Comparison of ENCODE assay signal across 14 cellular contexts in the genomic region with DNA sequence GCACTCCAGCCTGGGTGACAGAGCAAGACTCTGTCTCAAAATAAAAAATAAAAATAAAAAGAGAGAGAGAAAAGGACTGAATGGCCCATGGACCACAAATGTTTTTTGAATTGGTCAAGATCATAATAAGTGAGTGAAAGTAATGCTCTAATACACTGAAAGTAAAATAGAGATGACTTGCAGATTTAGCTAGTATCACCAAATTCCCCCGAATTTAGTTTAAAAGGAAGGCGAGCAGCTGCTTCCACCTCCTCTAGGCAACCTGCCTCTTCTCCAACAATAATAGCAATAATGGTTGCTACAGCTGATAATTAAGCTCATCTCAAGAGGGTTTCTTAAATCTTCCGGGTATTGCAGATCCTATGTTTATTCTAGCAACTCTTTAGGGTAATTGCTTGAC. TPM values are rescaled to one million over a fixed set of nuclear protein-coding genes. Genes with fewer than 3 reads are reported as not detected.
DNase-seq lines count a peak whose midpoint lies in the region; ATAC-seq and TF ChIP-seq lines count a peak whose summit lies in the region.
"Had no signal": no experiment of that assay in that cellular context is flagged by ENCODE, and none has a peak within 500 bp of the region (broad histone marks: within the 10 kb centered on the region; RNA-seq: fewer than 3 reads in every experiment).

No MANE protein-coding gene starts in this region.

- no peak overlapping the region for H3K4me3 ChIP-seq in CD4-positive, alpha-beta memory T cell (ENCODE audit: low read length in 2 of 2)
- H3K4me3 ChIP-seq in gastrocnemius medialis: no peak overlapping the region
- H3K4me3 ChIP-seq: uterus had no signal

- H3K36me3 Mint-ChIP-seq in CD4-positive, alpha-beta memory T cell: peaks cover 0 to 10% of the 10 kb centered on the region in 2 donors
- H3K36me3 Mint-ChIP-seq in chondrocyte (ENCODE audit: low read depth): no peaks in the 10 kb centered on the region
- H3K36me3 Mint-ChIP-seq: activated naive CD4-positive, alpha-beta T cell treated with anti-CD3 and anti-CD28 coated beads, Interleukin-2, amount 50 U/mL, for 72 hours had no signal

- CTCF ChIA-PET in CD4-positive, alpha-beta memory T cell (lab: Charles Lee; ENCODE audit: partially characterized antibody): no interaction called here

- peak overlapping the region in 3 of 8 donors; percentile 17 to 69 (median 36) for H3K4me3 Mint-ChIP-seq in CD4-positive, alpha-beta memory T cell
- no peak overlapping the region for H3K4me3 Mint-ChIP-seq in chondrocyte (ENCODE audit: unreplicated experiment)

- intact Hi-C loops in CD4-positive, alpha-beta memory T cell (cut with micrococcal nuclease): no loop called here
- intact Hi-C loops in gastrocnemius medialis (cut with DNase I; ENCODE audit: low total_unique reads): no loop called here

- no peaks in the 10 kb centered on the region for H3K9me3 ChIP-seq in CD4-positive, alpha-beta memory T cell (ENCODE audit: control insufficient read depth in 1 of 2, low read length in 2 of 2)
- H3K9me3 ChIP-seq in gastrocnemius medialis: no peaks in the 10 kb centered on the region
- H3K9me3 ChIP-seq: SK-N-SH, uterus had no signal

- no peak overlapping the region for H3K27ac ChIP-seq in CD4-positive, alpha-beta memory T cell (ENCODE audit: low read depth, low read length)
- H3K27ac ChIP-seq in gastrocnemius medialis: peak overlapping the region; percentile 87 to 94 (median 91)
- H3K27ac ChIP-seq: uterus, WERI-Rb-1 had no signal

- no peak for TF ChIP-seq CTCF in chondrocyte (IDR thresholded peaks at IDR 0.05)
- no peak for TF ChIP-seq CTCF in gastrocnemius medialis (IDR thresholded peaks at IDR 0.05 in 4 of 5, conservative IDR thresholded peaks at IDR 0.05 in 1 of 5)
- TF ChIP-seq CTCF in omental fat pad (IDR thresholded peaks at IDR 0.05): no peak

- no peaks in the 10 kb centered on the region for H3K36me3 ChIP-seq in CD4-positive, alpha-beta memory T cell (ENCODE audit: insufficient read depth, low read length)
- no peaks in the 10 kb centered on the region for H3K36me3 ChIP-seq in gastrocnemius medialis
- H3K36me3 ChIP-seq: uterus, WERI-Rb-1 had no signal

- H3K9me3 Mint-ChIP-seq in CD4-positive, alpha-beta memory T cell: peaks cover 0 to 1% (median 0%) of the 10 kb centered on the region in 8 donors
- H3K9me3 Mint-ChIP-seq in chondrocyte (ENCODE audit: low read depth): no peaks in the 10 kb centered on the region
- H3K9me3 Mint-ChIP-seq: activated naive CD4-positive, alpha-beta T cell treated with anti-CD3 and anti-CD28 coated beads, Interleukin-2, amount 50 U/mL, for 72 hours had no signal

- DNase-seq in CD4-positive, alpha-beta memory T cell: no peak
- peak; percentile 43 for DNase-seq in NCI-H1105 (lab: John Stamatoyannopoulos, UW)
- DNase-seq in chondrocyte (ENCODE audit: low spot score): no peak
- no peak for DNase-seq in gastrocnemius medialis
- DNase-seq in omental fat pad (ENCODE audit: low spot score): no peak
- DNase-seq in NCI-H1048 (lab: John Stamatoyannopoulos, UW): no peak
- DNase-seq: central memory CD4-positive, alpha-beta T cell; head of caudate nucleus; SK-N-SH; stimulated activated CD4-positive, alpha-beta T cell treated with anti-CD3 and anti-CD28 coated beads, Interleukin-2, amount 100 ng/mL, for 48 hours; uterus; WERI-Rb-1 had no signal

- no peak for TF ChIP-seq POLR2A in gastrocnemius medialis (IDR thresholded peaks at IDR 0.05)

- H3K27me3 Mint-ChIP-seq in CD4-positive, alpha-beta memory T cell: no peaks in the 10 kb centered on the region
- H3K27me3 Mint-ChIP-seq in chondrocyte (ENCODE audit: low read depth): no peaks in the 10 kb centered on the region

- peaks cover 49 to 89% (median 66%) of the 10 kb centered on the region in 4 donors for H3K4me1 Mint-ChIP-seq in CD4-positive, alpha-beta memory T cell
- H3K4me1 Mint-ChIP-seq in chondrocyte (ENCODE audit: low read depth): peaks cover 88% of the 10 kb centered on the region

- H3K27ac Mint-ChIP-seq in CD4-positive, alpha-beta memory T cell: peak overlapping the region in 5 of 7 donors; percentile 42 to 62 (median 53)
- peak overlapping the region; percentile 51 for H3K27ac Mint-ChIP-seq in chondrocyte (ENCODE audit: unreplicated experiment)

- POLR2A ChIA-PET in CD4-positive, alpha-beta memory T cell (lab: Charles Lee; ENCODE audit: partially characterized antibody): interaction anchor here (1.7 kb wide), 1 partner anchor 12 kb away, joined by 4 read pairs; no protein-coding TSS in a partner anchor

- no peaks in the 10 kb centered on the region for H3K27me3 ChIP-seq in CD4-positive, alpha-beta memory T cell (ENCODE audit: insufficient read depth, low read length)
- no peaks in the 10 kb centered on the region for H3K27me3 ChIP-seq in gastrocnemius medialis
- H3K27me3 ChIP-seq: uterus had no signal

- in situ Hi-C loops in gastrocnemius medialis (cut with MboI; ENCODE audit: low sequenced_read_pairs in 4 of 4): no loop called here

- H3K4me1 ChIP-seq in CD4-positive, alpha-beta memory T cell (ENCODE audit: insufficient read depth, low read length): peaks cover 87% of the 10 kb centered on the region
- H3K4me1 ChIP-seq in gastrocnemius medialis: peaks cover 83 to 99% of the 10 kb centered on the region in 2 donors

- ATAC-seq in gastrocnemius medialis (no peak), GM19467 (IDR thresholded peaks at IDR 0.05; ENCODE audit: unreplicated experiment) (no peak), omental fat pad (ENCODE audit: low FRiP score) (no peak)

RNA-seq across cellular contexts. Expression of gene CELF1, which starts 36.8 kb away (rescaled TPM):
- total RNA-seq in CD4-positive, alpha-beta memory T cell: 100 to 1,000 TPM; 145 to 149 TPM
- polyA plus RNA-seq in CD4-positive, alpha-beta memory T cell: 10 to 100 TPM; 45.6 to 76.2 TPM
- total RNA-seq in chondrocyte (82.2 to 90.2 TPM (median 87.7 TPM) in 3 replicates), gastrocnemius medialis (100 to 1,000 TPM; 106 to 185 (median 136) TPM), omental fat pad (100 to 1,000 TPM in 2 of 4 donors, 10 to 100 TPM in 2; 90.3 to 126 (median 110) TPM)

RNA-seq across cellular contexts. Expression of gene PTPMT1, which starts 49.2 kb away (rescaled TPM):
- 10 to 100 TPM; 21.5 to 21.9 TPM for total RNA-seq in CD4-positive, alpha-beta memory T cell
- polyA plus RNA-seq in CD4-positive, alpha-beta memory T cell: 100 to 1,000 TPM in 1 of 2 donors, 10 to 100 TPM in 1; 68.3 to 109 TPM
- total RNA-seq in chondrocyte: 40.4 to 48.8 TPM (median 43.5 TPM) in 3 replicates
- 10 to 100 TPM; 58.2 to 87.9 (median 79.8) TPM for total RNA-seq in gastrocnemius medialis
- total RNA-seq in omental fat pad: 100 to 1,000 TPM in 3 of 4 donors, 10 to 100 TPM in 1; 99.2 to 173 (median 112) TPM
